In the genomic region with DNA sequence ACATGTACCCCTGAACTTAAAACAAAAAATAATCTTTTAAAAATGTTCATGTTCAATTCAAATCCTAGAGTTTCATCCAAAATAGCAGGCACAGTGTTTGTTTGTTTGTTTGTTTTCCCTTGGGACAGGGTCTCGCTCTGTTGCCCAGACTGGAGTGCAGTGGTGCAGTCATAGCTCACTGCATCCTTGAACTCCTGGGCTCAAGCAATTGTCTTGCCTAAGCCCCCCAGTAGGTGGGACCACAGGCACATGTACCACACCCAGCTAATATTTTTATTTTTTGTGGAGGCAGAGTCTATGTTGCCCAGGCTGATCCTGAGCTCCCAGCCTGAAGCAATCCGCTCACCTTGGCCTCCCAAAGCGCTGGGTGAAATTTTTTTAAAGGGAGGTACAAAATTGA, we compare ENCODE assay signal across 19 cellular contexts.
"Had no signal": no experiment of that assay in that cellular context is flagged by ENCODE, and none has a peak within 500 bp of the region (broad histone marks: within the 10 kb centered on the region; RNA-seq: fewer than 3 reads in every experiment).

No MANE protein-coding gene starts in this region.

- H3K9me3 Mint-ChIP-seq: activated CD4-positive, alpha-beta memory T cell treated with anti-CD3 and anti-CD28 coated beads for 36 hours; mesothelial cell of epicardium; natural killer cell treated with Interleukin-12 subunit alpha and Interleukin-12 subunit beta and Interleukin-15 and Interleukin-18, amount 100 ng/mL, for 72 hours; stimulated activated naive CD8-positive, alpha-beta T cell treated with anti-CD3 and anti-CD28 coated beads, Interleukin-15, amount 100 ng/mL, for 72 hours had no signal

- H3K9ac ChIP-seq: parathyroid adenoma had no signal

- H3K27ac Mint-ChIP-seq: activated CD4-positive, alpha-beta memory T cell treated with anti-CD3 and anti-CD28 coated beads for 36 hours; activated CD8-positive, alpha-beta memory T cell treated with anti-CD3 and anti-CD28 coated beads, Interleukin-2, amount 10 ng/mL, durations not matched to agents 7 days and 5 days; activated naive CD8-positive, alpha-beta T cell; mesothelial cell of epicardium; natural killer cell treated with Interleukin-12 subunit alpha and Interleukin-12 subunit beta and Interleukin-15 and Interleukin-18, amount 100 ng/mL, for 72 hours; stimulated activated naive CD8-positive, alpha-beta T cell treated with anti-CD3 and anti-CD28 coated beads, Interleukin-15, amount 100 ng/mL, for 72 hours had no signal

- H3K9me3 ChIP-seq: suprapubic skin, transverse colon had no signal

- H3K4me3 Mint-ChIP-seq: activated CD4-positive, alpha-beta memory T cell treated with anti-CD3 and anti-CD28 coated beads for 36 hours; activated CD8-positive, alpha-beta memory T cell treated with anti-CD3 and anti-CD28 coated beads, Interleukin-2, amount 10 ng/mL, durations not matched to agents 7 days and 5 days; activated naive CD8-positive, alpha-beta T cell; mesothelial cell of epicardium; natural killer cell treated with Interleukin-12 subunit alpha and Interleukin-12 subunit beta and Interleukin-15 and Interleukin-18, amount 100 ng/mL, for 72 hours; stimulated activated naive CD8-positive, alpha-beta T cell treated with anti-CD3 and anti-CD28 coated beads, Interleukin-15, amount 100 ng/mL, for 72 hours had no signal

- H2AFZ ChIP-seq: parathyroid adenoma had no signal

- H3K36me3 ChIP-seq: suprapubic skin, transverse colon had no signal

- H3K27me3 ChIP-seq: suprapubic skin, transverse colon had no signal

- ATAC-seq: activated CD8-positive, alpha-beta memory T cell treated with anti-CD3 and anti-CD28 coated beads, Interleukin-2, amount 10 ng/mL, durations not matched to agents 7 days and 5 days; left lobe of liver; natural killer cell treated with Interleukin-12 subunit alpha and Interleukin-12 subunit beta and Interleukin-15 and Interleukin-18, amount 100 ng/mL, for 72 hours; sciatic nerve; stimulated activated naive CD8-positive, alpha-beta T cell treated with anti-CD3 and anti-CD28 coated beads, Interleukin-15, amount 100 ng/mL, for 72 hours had no signal

- H3K79me2 ChIP-seq: parathyroid adenoma had no signal

- H3K4me2 ChIP-seq: smooth muscle cell had no signal

- H3K36me3 Mint-ChIP-seq: activated CD4-positive, alpha-beta memory T cell treated with anti-CD3 and anti-CD28 coated beads for 36 hours; activated CD8-positive, alpha-beta memory T cell treated with anti-CD3 and anti-CD28 coated beads, Interleukin-2, amount 10 ng/mL, durations not matched to agents 7 days and 5 days; activated naive CD8-positive, alpha-beta T cell; mesothelial cell of epicardium; natural killer cell treated with Interleukin-12 subunit alpha and Interleukin-12 subunit beta and Interleukin-15 and Interleukin-18, amount 100 ng/mL, for 72 hours had no signal

- DNase-seq: activated CD4-positive, alpha-beta memory T cell treated with anti-CD3 and anti-CD28 coated beads for 36 hours; activated CD4-positive, alpha-beta T cell treated with anti-CD3 and anti-CD28 coated beads for 4 hours; activated CD8-positive, alpha-beta memory T cell treated with anti-CD3 and anti-CD28 coated beads, Interleukin-2, amount 10 ng/mL, durations not matched to agents 7 days and 5 days; foreskin melanocyte; head of caudate nucleus; kidney; stimulated activated CD4-positive, alpha-beta T cell treated with anti-CD3 and anti-CD28 coated beads, Interleukin-4, amount 100 ng/mL, for 1 hour; stimulated activated naive CD8-positive, alpha-beta T cell treated with anti-CD3 and anti-CD28 coated beads, Interleukin-15, amount 100 ng/mL, for 72 hours; transverse colon had no signal

- H3K4me3 ChIP-seq: lung, smooth muscle cell, suprapubic skin, transverse colon had no signal

- H3K27ac ChIP-seq: epithelial cell of prostate, parathyroid adenoma, suprapubic skin, transverse colon had no signal
